In the genomic region with DNA sequence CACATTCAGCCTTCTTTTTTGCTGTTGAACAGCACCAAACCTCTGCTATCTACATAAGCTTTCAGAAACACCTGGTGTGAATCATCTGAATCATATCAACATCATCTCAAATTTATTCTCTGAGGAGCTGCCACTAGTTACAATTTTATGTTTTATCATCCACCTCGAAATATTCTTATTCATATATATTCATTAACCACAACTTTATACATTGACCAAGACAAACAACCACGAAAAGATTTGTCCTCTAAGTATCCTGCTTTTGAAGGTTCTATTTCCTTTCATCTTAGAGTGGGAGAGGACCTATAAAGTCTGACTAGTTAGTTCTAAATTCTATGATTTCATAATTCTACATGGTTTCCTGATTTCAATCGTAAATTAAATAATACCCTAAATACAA, we compare ENCODE assay signal across 1 cellular context.
TF ChIP-seq lines count a peak whose summit lies in the region.

No MANE protein-coding gene starts in this region.

TF ChIP-seq in WTC11, 78 proteins besides CTCF, POLR2A, EP300 and RAD21 (continued from another document):
- TF ChIP-seq, protein P1, sequence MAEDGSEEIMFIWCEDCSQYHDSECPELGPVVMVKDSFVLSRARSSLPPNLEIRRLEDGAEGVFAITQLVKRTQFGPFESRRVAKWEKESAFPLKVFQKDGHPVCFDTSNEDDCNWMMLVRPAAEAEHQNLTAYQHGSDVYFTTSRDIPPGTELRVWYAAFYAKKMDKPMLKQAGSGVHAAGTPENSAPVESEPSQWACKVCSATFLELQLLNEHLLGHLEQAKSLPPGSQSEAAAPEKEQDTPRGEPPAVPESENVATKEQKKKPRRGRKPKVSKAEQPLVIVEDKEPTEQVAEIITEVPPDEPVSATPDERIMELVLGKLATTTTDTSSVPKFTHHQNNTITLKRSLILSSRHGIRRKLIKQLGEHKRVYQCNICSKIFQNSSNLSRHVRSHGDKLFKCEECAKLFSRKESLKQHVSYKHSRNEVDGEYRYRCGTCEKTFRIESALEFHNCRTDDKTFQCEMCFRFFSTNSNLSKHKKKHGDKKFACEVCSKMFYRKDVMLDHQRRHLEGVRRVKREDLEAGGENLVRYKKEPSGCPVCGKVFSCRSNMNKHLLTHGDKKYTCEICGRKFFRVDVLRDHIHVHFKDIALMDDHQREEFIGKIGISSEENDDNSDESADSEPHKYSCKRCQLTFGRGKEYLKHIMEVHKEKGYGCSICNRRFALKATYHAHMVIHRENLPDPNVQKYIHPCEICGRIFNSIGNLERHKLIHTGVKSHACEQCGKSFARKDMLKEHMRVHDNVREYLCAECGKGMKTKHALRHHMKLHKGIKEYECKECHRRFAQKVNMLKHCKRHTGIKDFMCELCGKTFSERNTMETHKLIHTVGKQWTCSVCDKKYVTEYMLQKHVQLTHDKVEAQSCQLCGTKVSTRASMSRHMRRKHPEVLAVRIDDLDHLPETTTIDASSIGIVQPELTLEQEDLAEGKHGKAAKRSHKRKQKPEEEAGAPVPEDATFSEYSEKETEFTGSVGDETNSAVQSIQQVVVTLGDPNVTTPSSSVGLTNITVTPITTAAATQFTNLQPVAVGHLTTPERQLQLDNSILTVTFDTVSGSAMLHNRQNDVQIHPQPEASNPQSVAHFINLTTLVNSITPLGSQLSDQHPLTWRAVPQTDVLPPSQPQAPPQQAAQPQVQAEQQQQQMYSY (CRISPR knock-in tag; IDR thresholded peaks at IDR 0.05) = no peak
- TF ChIP-seq SP1 (CRISPR knock-in tag; conservative IDR thresholded peaks at IDR 0.05) = no peak
